Comparison of ENCODE assay signal across 30 cellular contexts in the genomic region with DNA sequence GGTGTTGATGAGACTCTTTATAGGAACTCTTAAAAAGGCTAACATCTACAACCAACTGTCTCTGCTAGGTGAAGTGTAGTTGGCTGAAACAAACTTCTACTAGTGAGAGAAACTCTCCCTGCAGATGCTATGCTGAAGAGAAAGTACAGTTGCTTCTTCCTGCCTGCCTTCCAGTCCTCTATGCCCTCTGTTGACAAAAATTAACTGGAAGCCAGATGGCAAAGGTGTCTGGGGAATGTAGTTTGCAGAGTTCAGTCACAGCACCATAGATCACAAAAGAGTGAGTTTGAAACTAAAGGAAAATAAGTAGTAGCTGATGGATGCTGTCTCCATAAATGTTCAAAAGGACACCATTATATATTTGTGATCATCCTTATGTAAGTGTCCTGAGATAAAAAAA.
DNase-seq lines count a peak whose midpoint lies in the region; ATAC-seq and TF ChIP-seq lines count a peak whose summit lies in the region.
"Had no signal": no experiment of that assay in that cellular context is flagged by ENCODE, and none has a peak within 500 bp of the region (broad histone marks: within the 10 kb centered on the region; RNA-seq: fewer than 3 reads in every experiment).

No MANE protein-coding gene starts in this region.

- H3K36me3 ChIP-seq in HCT116 (ENCODE audit: control insufficient read depth in 1 of 2, insufficient read depth in 2 of 2, low read length in 2 of 2): no peaks in the 10 kb centered on the region
- H3K36me3 ChIP-seq in SU-DHL-6 (ENCODE audit: low read length): no peaks in the 10 kb centered on the region
- H3K36me3 ChIP-seq: brain microvascular endothelial cell, gastrocnemius medialis, spleen, thoracic aorta had no signal

- RAD21 ChIA-PET in HCT116 (lab: Charles Lee; ENCODE audit: low non-redundant PET in 1 of 2, low total read pairs in 2 of 2, uncharacterized antibody in 2 of 2, unreplicated experiment in 2 of 2): no interaction called here

- H3K9ac ChIP-seq in HCT116 (ENCODE audit: low read length) (no peak overlapping the region), SU-DHL-6 (ENCODE audit: low read length) (no peak overlapping the region)
- H3K9ac ChIP-seq: parathyroid adenoma had no signal

- no peaks in the 10 kb centered on the region for H3K27me3 ChIP-seq in HCT116 (ENCODE audit: insufficient read depth, low read length)
- no peaks in the 10 kb centered on the region for H3K27me3 ChIP-seq in SU-DHL-6 (ENCODE audit: low read length)
- H3K27me3 ChIP-seq: brain microvascular endothelial cell, gastrocnemius medialis, hepatocyte, spleen had no signal

- H3F3A ChIP-seq in SU-DHL-6 (ENCODE audit: insufficient read depth): no peaks in the 10 kb centered on the region

- H3K27ac ChIP-seq in HCT116 (ENCODE audit: low read depth, low read length) (no peak overlapping the region), SU-DHL-6 (ENCODE audit: low read depth, low read length) (no peak overlapping the region)
- H3K27ac ChIP-seq: brain microvascular endothelial cell, gastrocnemius medialis, hepatocyte, parathyroid adenoma, spleen, thoracic aorta, VCaP had no signal

- intact Hi-C loops in HCT116 (cut with micrococcal nuclease): no loop called here

- TF ChIP-seq POLR2A in HCT116 (IDR thresholded peaks at IDR 0.05; ENCODE audit: borderline replicate concordance, extremely low read depth, insufficient read depth, insufficient read length): no peak

- H2AFZ ChIP-seq in HCT116 (ENCODE audit: low read depth, low read length, poor library complexity, severe bottlenecking) (peak overlapping the region; percentile 83), SU-DHL-6 (ENCODE audit: low read depth, low read length, severe bottlenecking) (peak overlapping the region; percentile 82)
- H2AFZ ChIP-seq: hepatocyte, parathyroid adenoma had no signal

- no peak for ATAC-seq in HCT116
- ATAC-seq in HG02759 (IDR thresholded peaks at IDR 0.05; ENCODE audit: unreplicated experiment): no peak
- ATAC-seq: gastrocnemius medialis, GM12878, HepG2 had no signal

- in situ Hi-C loops in ACHN (cut with HindIII; ENCODE audit: low pct_ligation_motif_present, low pct_unique_long_range_greater_than_20kb, low sequenced_read_pairs): no loop called here

- H3K4me3 ChIP-seq in HCT116 (replicated peaks in 1 of 2; ENCODE audit: low read depth in 1 of 2, low read length in 2 of 2) (no peak overlapping the region), SU-DHL-6 (ENCODE audit: insufficient read depth, low read length, poor library complexity, severe bottlenecking) (no peak overlapping the region)
- H3K4me3 ChIP-seq: gastrocnemius medialis, GM12878, hepatocyte, spleen, thoracic aorta had no signal

- DNase-seq in SHP77 treated with DMSO at 0.1 percent for 48 hours (lab: John Stamatoyannopoulos, UW): peak; percentile 10
- DNase-seq in SHP77 (lab: John Stamatoyannopoulos, UW): no peak
- DNase-seq in HCT116 (ENCODE audit: low read depth, low spot score): no peak
- DNase-seq in myocyte (ENCODE audit: low read depth): peak; percentile 8
- DNase-seq in HUDEP-2 (lab: John Stamatoyannopoulos, UW; ENCODE audit: unreplicated experiment in 76 of 76): no peak
- no peak for DNase-seq in ACHN
- DNase-seq: activated CD4-positive, alpha-beta T cell treated with anti-CD3 and anti-CD28 coated beads for 48 hours; activated CD8-positive, alpha-beta memory T cell treated with anti-CD3 and anti-CD28 coated beads for 24 hours; activated T-cell treated with anti-CD3 and anti-CD28 coated beads for 4 hours; amygdala; brain microvascular endothelial cell; CD4-positive, CD25-positive, alpha-beta regulatory T cell; gastrocnemius medialis; H7; Kasumi-1; MV-4-11; NCI-H1436 treated with DMSO at 0.1 percent for 48 hours; NCI-H446 treated with DMSO at 0.1 percent for 48 hours; spleen; stimulated activated CD4-positive, alpha-beta T cell treated with anti-CD3 and anti-CD28 coated beads, Interleukin-2, amount 100 ng/mL, for 24 hours; stimulated activated CD8-positive, alpha-beta memory T cell treated with anti-CD3 and anti-CD28 coated beads, Interleukin-4, amount 100 ng/mL, for 48 hours; SW 1271 had no signal

- no peaks in the 10 kb centered on the region for H3K9me2 ChIP-seq in HCT116 (ENCODE audit: insufficient read depth)
- H3K9me2 ChIP-seq in SU-DHL-6 (replicated peaks; ENCODE audit: insufficient read depth, low read length): no peaks in the 10 kb centered on the region

- no peak for TF ChIP-seq RAD21 in HCT116 (IDR thresholded peaks at IDR 0.05; ENCODE audit: low read depth)

- POLR2A ChIA-PET in HCT116 (lab: Charles Lee): no interaction called here

- H3K79me2 ChIP-seq in HCT116 (ENCODE audit: insufficient read depth, low read length): no peaks in the 10 kb centered on the region
- no peaks in the 10 kb centered on the region for H3K79me2 ChIP-seq in SU-DHL-6 (ENCODE audit: insufficient read depth, low read length)
- H3K79me2 ChIP-seq: hepatocyte, parathyroid adenoma had no signal

- H3K4me2 ChIP-seq in HCT116 (ENCODE audit: low read length): no peak overlapping the region
- no peak overlapping the region for H3K4me2 ChIP-seq in SU-DHL-6 (ENCODE audit: low read depth, low read length, poor library complexity, severe bottlenecking)
- H3K4me2 ChIP-seq: hepatocyte had no signal

- TF ChIP-seq CTCF in HCT116 (IDR thresholded peaks at IDR 0.05 in 2 of 3, conservative IDR thresholded peaks at IDR 0.05 in 1 of 3; ENCODE audit: borderline replicate concordance in 1 of 3, insufficient read depth in 1 of 3, low read depth in 2 of 3, low read length in 2 of 3) (no peak), SU-DHL-6 (IDR thresholded peaks at IDR 0.05; ENCODE audit: insufficient read depth, low read length, poor library complexity, severe bottlenecking) (no peak)

- H3K4me1 ChIP-seq in HCT116 (ENCODE audit: control insufficient read depth in 1 of 2, insufficient read depth in 2 of 2, low read length in 2 of 2): peaks cover 0 to 8% of the 10 kb centered on the region in 2 experiments; a peak in 1 of 4 replicates
- H3K4me1 ChIP-seq: gastrocnemius medialis, parathyroid adenoma, spleen had no signal

- no peaks in the 10 kb centered on the region for H4K20me1 ChIP-seq in HCT116 (ENCODE audit: insufficient read depth)
- H4K20me1 ChIP-seq in SU-DHL-6 (ENCODE audit: low read depth, low read length): no peaks in the 10 kb centered on the region

- H3K9me3 ChIP-seq in HCT116 (ENCODE audit: control insufficient read depth in 1 of 2, insufficient read depth in 1 of 2, low read depth in 1 of 2, low read length in 2 of 2) (no peaks in the 10 kb centered on the region), SU-DHL-6 (ENCODE audit: insufficient read depth, low read length) (no peaks in the 10 kb centered on the region)
- H3K9me3 ChIP-seq: gastrocnemius medialis, spleen, thoracic aorta had no signal

- CTCF ChIA-PET in HCT116 (lab: Charles Lee): no interaction called here

- no TSS peak for BruUV-seq in HCT116 (replicated peaks; lab: Mats Ljungman, UMichigan)

TF ChIP-seq in HCT116, 20 proteins besides CTCF, POLR2A, EP300 and RAD21:
- no peak for TF ChIP-seq CEBPB (IDR thresholded peaks at IDR 0.05; ENCODE audit: low read depth)

Comparison
In these comparisons a context has a peak if more than half of its experiments do, and no peak if none do; other contexts are left out.
1. DNase-seq: peak in SHP77 treated with DMSO at 0.1 percent for 48 hours (single experiment) and myocyte (single experiment); none in SHP77 (0 of 2), HCT116 (single experiment), HUDEP-2 (0 of 76) and ACHN (single experiment).